Comparison of ENCODE assay signal across 3 cellular contexts in genomic region chr5:122253794-122254193, GRCh38.
A peak's percentile ranks its signal among the peaks of the same experiment; 100 is the strongest.
TF ChIP-seq lines count a peak whose summit lies in the region.

No MANE protein-coding gene starts in this region.

TF ChIP-seq in HepG2, 621 proteins besides CTCF, POLR2A, EP300 and RAD21:
- peak; percentile 50 for TF ChIP-seq ATF7 (IDR thresholded peaks at IDR 0.05)
- no peak for TF ChIP-seq ATF7 (CRISPR knock-in tag; IDR thresholded peaks at IDR 0.05)
- TF ChIP-seq ZNF678 (CRISPR knock-in tag; IDR thresholded peaks at IDR 0.05), result no peak
TF ChIP-seq in HepG2: peak in this region for 1.

TF ChIP-seq in IMR-90, 13 proteins besides CTCF, POLR2A, EP300 and RAD21:
- 0 out of 2 replicates have a peak, but pooled peaks have one; percentile 19 for TF ChIP-seq CEBPB (IDR thresholded peaks at IDR 0.05; ENCODE audit: low read depth, low read length)
- TF ChIP-seq BHLHE40 (IDR thresholded peaks at IDR 0.05; ENCODE audit: low read depth, low read length), result no peak
- no peak for TF ChIP-seq MAFK (IDR thresholded peaks at IDR 0.05; ENCODE audit: low read depth, low read length)
- no peak for TF ChIP-seq NFE2L2 (IDR thresholded peaks at IDR 0.05; ENCODE audit: low read depth, low read length)

TF ChIP-seq in K562, 482 proteins besides CTCF, POLR2A, EP300 and RAD21:
- TF ChIP-seq CEBPG (CRISPR knock-in tag; IDR thresholded peaks at IDR 0.05), result no peak
- TF ChIP-seq CEBPG (tag; conservative IDR thresholded peaks at IDR 0.05 in 1 of 2, IDR thresholded peaks at IDR 0.05 in 1 of 2), result peak in 1 of 2 experiments; percentile 66; a peak in 2 of 4 replicates
- peak; percentile 30; the same call in 1 of the 2 replicates for TF ChIP-seq ATF3 (IDR thresholded peaks at IDR 0.05)
- no peak for TF ChIP-seq ATF3 (CRISPR knock-in tag; conservative IDR thresholded peaks at IDR 0.05)
- no peak for TF ChIP-seq CCNT2 (IDR thresholded peaks at IDR 0.05; ENCODE audit: borderline replicate concordance, extremely low read depth, insufficient read length, low read depth, low read length)
TF ChIP-seq in K562: peak in this region for 2.
